8 cellular contexts compared by ENCODE assay signal in genomic region chr4:1870578-1871443, GRCh38. TPM values are rescaled to one million over a fixed set of nuclear protein-coding genes. Genes with fewer than 3 reads are reported as not detected.
DNase-seq lines count a peak whose midpoint lies in the region; ATAC-seq, FAIRE-seq and TF ChIP-seq lines count a peak whose summit lies in the region.

Gene NSD2 (plus strand): TSS chr4:1871393. CDS start chr4:1900655, 29,262 bp downstream.

- H3K4me1 ChIP-seq in kidney (ENCODE audit: control insufficient read depth in 1 of 2, insufficient read depth in 1 of 2, low read depth in 1 of 2, low read length in 2 of 2): peaks cover 0 to 18% of the 10 kb centered on the region in 2 donors

- peak; percentile 65 for ATAC-seq in GM19023 (IDR thresholded peaks at IDR 0.05; ENCODE audit: unreplicated experiment)
- peak; percentile 63 for ATAC-seq in HG03175 (IDR thresholded peaks at IDR 0.05; ENCODE audit: unreplicated experiment)
- peak; percentile 64 to 70 for ATAC-seq in activated CD4-positive, CD25-positive, alpha-beta regulatory T cell treated with anti-CD3 and anti-CD28 coated beads, Interleukin-2, amount 50 U/mL, for 24 hours
- peak; percentile 76 for ATAC-seq in central memory CD8-positive, alpha-beta T cell (replicated peaks; ENCODE audit: extremely low read depth, poor library complexity, severe bottlenecking)

- peak within 1 kb of the TSS; percentile 95 to 96 for H3K27ac ChIP-seq in kidney (ENCODE audit: low read depth in 2 of 2, low read length in 2 of 2)

- peaks cover 22% of the 10 kb centered on the region for H3K4me1 Mint-ChIP-seq in central memory CD8-positive, alpha-beta T cell

- DNase-seq in AG08396 (ENCODE audit: low spot score) (peak; percentile 98), NCI-H2227 treated with DMSO at 0.1 percent for 48 hours (lab: John Stamatoyannopoulos, UW) (peak; percentile 76), kidney (peak; percentile 96)
- peak; percentile 67 to 70 for DNase-seq in central memory CD8-positive, alpha-beta T cell (ENCODE audit: low spot score in 2 of 2)
- peak; percentile 81 to 87 for DNase-seq in stimulated activated CD4-positive, alpha-beta T cell treated with anti-CD3 and anti-CD28 coated beads, Interleukin-15, amount 100 ng/mL, for 1 hour (ENCODE audit: low read depth in 1 of 2, low spot score in 1 of 2)

- no peaks in the 10 kb centered on the region for H3K27me3 Mint-ChIP-seq in central memory CD8-positive, alpha-beta T cell

- intact Hi-C loops in kidney (cut with DNase I): no loop called here

- H3K36me3 ChIP-seq in kidney (ENCODE audit: control insufficient read depth in 1 of 2, insufficient read depth in 2 of 2, low read length in 2 of 2): no peaks in the 10 kb centered on the region

- no peaks in the 10 kb centered on the region for H3K9me3 Mint-ChIP-seq in central memory CD8-positive, alpha-beta T cell

- H3K9ac ChIP-seq in kidney (ENCODE audit: low read length in 2 of 2): peak within 1 kb of the TSS; percentile 73 to 75

- H3K4me3 ChIP-seq in kidney (ENCODE audit: low read length in 2 of 2): peak within 1 kb of the TSS; percentile 72 to 74

- no peak for TF ChIP-seq CTCF in kidney (IDR thresholded peaks at IDR 0.05; ENCODE audit: borderline replicate concordance, extremely low read depth, insufficient read depth)

- FAIRE-seq in kidney (lab: Jason Lieb, UNC): no peak

- peaks cover 24% of the 10 kb centered on the region for H3K36me3 Mint-ChIP-seq in central memory CD8-positive, alpha-beta T cell (ENCODE audit: insufficient read depth)

- no peaks in the 10 kb centered on the region for H3K9me3 ChIP-seq in kidney (ENCODE audit: control insufficient read depth in 1 of 2, low read length in 2 of 2)

- peak within 1 kb of the TSS; percentile 96 for H3K27ac Mint-ChIP-seq in central memory CD8-positive, alpha-beta T cell (ENCODE audit: low read depth)

- peak within 1 kb of the TSS; percentile 77 for H3K4me3 Mint-ChIP-seq in central memory CD8-positive, alpha-beta T cell

RNA-seq across cellular contexts. Expression of gene NSD2, which starts in this region (rescaled TPM):
- 51.2 TPM for total RNA-seq in kidney
- 5.5 TPM for polyA plus RNA-seq in kidney (ENCODE audit: insufficient read depth, low read depth, low replicate concordance)

Comparison
In these comparisons a context has a peak if more than half of its experiments do, and no peak if none do; other contexts are left out.
1. Peak in every context shown above with its lines: DNase-seq, ATAC-seq, H3K4me3 ChIP-seq and H3K27ac ChIP-seq.